Comparison of ENCODE assay signal across 8 cellular contexts in genomic region chr19:49866933-49867782, GRCh38. TPM values are rescaled to one million over a fixed set of nuclear protein-coding genes. Genes with fewer than 3 reads are reported as not detected.
A peak's percentile ranks its signal among the peaks of the same experiment; 100 is the strongest.
DNase-seq lines count a peak whose midpoint lies in the region; ATAC-seq and TF ChIP-seq lines count a peak whose summit lies in the region.

PNKP (minus strand) TSS chr19:49867576; CDS start chr19:49867204, 372 bp downstream.

- H3K4ac ChIP-seq in IMR-90 (ENCODE audit: low read depth, low read length) = peak within 1 kb of the TSS; percentile 81

- peak within 1 kb of the TSS; percentile 88 for H2BK5ac ChIP-seq in IMR-90 (ENCODE audit: low read depth, low read length, poor library complexity, severe bottlenecking)

- peak; percentile 71 for TF ChIP-seq POLR2A in IMR-90 (IDR thresholded peaks at IDR 0.05; ENCODE audit: low read depth, low read length)

- H3K9ac ChIP-seq in IMR-90 (ENCODE audit: low read depth, low read length) (peak within 1 kb of the TSS; percentile 85), OCI-LY3 (ENCODE audit: low read length) (peak within 1 kb of the TSS; percentile 64)

- peak; percentile 93 for DNase-seq in COLO668 (lab: John Stamatoyannopoulos, UW; ENCODE audit: unreplicated experiment)
- DNase-seq in IMR-90 = peak; percentile 85
- peak; percentile 85 for DNase-seq in activated CD8-positive, alpha-beta memory T cell treated with anti-CD3 and anti-CD28 coated beads, Interleukin-2, amount 50 U/mL, for 4 hours
- DNase-seq in endothelial cell (ENCODE audit: low spot score) = peak; percentile 91
- DNase-seq in midbrain (lab: John Stamatoyannopoulos, UW) = peak; percentile 95
- peak; percentile 69 to 85 for DNase-seq in stimulated activated CD8-positive, alpha-beta memory T cell treated with anti-CD3 and anti-CD28 coated beads, Interleukin-2, amount 100 ng/mL, for 1 hour (ENCODE audit: low read depth in 2 of 2)

- peak within 1 kb of the TSS; percentile 58 for H2BK120ac ChIP-seq in IMR-90 (ENCODE audit: low read depth, low read length)

- no peaks in the 10 kb centered on the region for H3K9me3 Mint-ChIP-seq in endothelial cell (ENCODE audit: unreplicated experiment)

- ATAC-seq in GM21390 (IDR thresholded peaks at IDR 0.05; ENCODE audit: unreplicated experiment) (peak; percentile 38), IMR-90 (ENCODE audit: low read depth) (peak; percentile 51)

- H3K23ac ChIP-seq in IMR-90 (ENCODE audit: low read depth, low read length) = peak within 1 kb of the TSS; percentile 39; the same call in 1 of the 2 replicates

- H3K14ac ChIP-seq in IMR-90 (replicated peaks; ENCODE audit: low read depth, low read length) = peak within 1 kb of the TSS; percentile 65

- peak within 1 kb of the TSS; percentile 82 for H3K18ac ChIP-seq in IMR-90 (ENCODE audit: low read depth, low read length)

- peaks cover 28% of the 10 kb centered on the region for H3K4me1 Mint-ChIP-seq in endothelial cell (ENCODE audit: unreplicated experiment)

- H2AK9ac ChIP-seq in IMR-90 (replicated peaks; ENCODE audit: low read depth, low read length, poor library complexity) = peak within 1 kb of the TSS; percentile 93

- H2BK15ac ChIP-seq in IMR-90 (ENCODE audit: low read depth, low read length) = peak within 1 kb of the TSS; percentile 37; the same call in 1 of the 3 replicates

- no TSS peak for BruUV-seq in IMR-90 (replicated peaks; lab: Mats Ljungman, UMichigan)

- peak within 1 kb of the TSS; percentile 94 to 97 for H4K8ac ChIP-seq in IMR-90 (ENCODE audit: low read depth in 2 of 2, low read length in 2 of 2)

- in situ Hi-C loops in IMR-90 (cut with MboI; ENCODE audit: low sequenced_read_pairs) = no loop called here

- 0% methylated on average over 42 of the region's 65 CpGs; no CpG with 5 or more reads in 1 of the 2 experiments for WGBS in IMR-90 (ENCODE audit: extremely low coverage in 2 of 2, insufficient read length in 1 of 2), 2 experiments

- no peak for TF ChIP-seq CTCF in IMR-90 (conservative IDR thresholded peaks at IDR 0.05; ENCODE audit: low read depth, low read length)
- no peak for TF ChIP-seq CTCF in OCI-LY3 (IDR thresholded peaks at IDR 0.05; ENCODE audit: low read depth, low read length)
- no peak for TF ChIP-seq CTCF in endothelial cell (IDR thresholded peaks at IDR 0.05; ENCODE audit: unreplicated experiment)

- H3K27me3 ChIP-seq in IMR-90 (ENCODE audit: control insufficient read depth, insufficient read depth, low read length) (no peaks in the 10 kb centered on the region), OCI-LY3 (ENCODE audit: low read depth, low read length) (no peaks in the 10 kb centered on the region)

- CTCF ChIA-PET in IMR-90 (lab: Yijun Ruan, JAX) = no interaction called here

- peak within 1 kb of the TSS; percentile 97 for H3K4me3 Mint-ChIP-seq in endothelial cell (ENCODE audit: unreplicated experiment)

- H3K9me3 ChIP-seq in IMR-90 (ENCODE audit: control insufficient read depth, insufficient read depth, low read length) = no peaks in the 10 kb centered on the region
- H3K9me3 ChIP-seq in OCI-LY3 (ENCODE audit: insufficient read depth, low read length) = no peaks in the 10 kb centered on the region

- peaks cover 27 to 70% of the 10 kb centered on the region in 2 experiments for H3K79me1 ChIP-seq in IMR-90 (ENCODE audit: low read depth in 1 of 2, low read length in 2 of 2)

- H4K20me1 ChIP-seq in IMR-90 (ENCODE audit: insufficient read depth, low read length) (peaks cover 18% of the 10 kb centered on the region), OCI-LY3 (ENCODE audit: insufficient read depth, low read length) (no peaks in the 10 kb centered on the region)

- peak within 1 kb of the TSS; percentile 73 for H3K56ac ChIP-seq in IMR-90 (ENCODE audit: extremely low read depth, insufficient read depth, low read length)

- H3K4me3 ChIP-seq in IMR-90 (ENCODE audit: insufficient read depth, low read depth, low read length) (peak within 1 kb of the TSS; percentile 87), OCI-LY3 (ENCODE audit: low read length) (peak within 1 kb of the TSS; percentile 77)

- no peak for TF ChIP-seq RAD21 in IMR-90 (IDR thresholded peaks at IDR 0.05; ENCODE audit: low read length)

- peak within 1 kb of the TSS; percentile 86 for H2AK5ac ChIP-seq in IMR-90 (ENCODE audit: low read depth, low read length)

- H3K27ac ChIP-seq in IMR-90 (ENCODE audit: insufficient read depth, low read length) = peak within 1 kb of the TSS; percentile 96
- H3K27ac ChIP-seq in OCI-LY3 (ENCODE audit: low read length) = peak within 1 kb of the TSS; percentile 65

- peaks cover 10% of the 10 kb centered on the region for H3K9me1 ChIP-seq in IMR-90 (ENCODE audit: insufficient read depth, low read length)

- H4K91ac ChIP-seq in IMR-90 (ENCODE audit: insufficient read depth, low read depth, low read length) = peak within 1 kb of the TSS; percentile 69

- H3K36me3 ChIP-seq in IMR-90 (ENCODE audit: control insufficient read depth, insufficient read depth, low read length) (peaks cover 26% of the 10 kb centered on the region), OCI-LY3 (replicated peaks; ENCODE audit: low read depth, low read length) (peaks cover 31% of the 10 kb centered on the region)

- dilution Hi-C loops in IMR-90 (cut with HindIII; ENCODE audit: low sequenced_read_pairs, unreplicated experiment) = no loop called here

- peaks cover 26% of the 10 kb centered on the region for H3K79me2 ChIP-seq in OCI-LY3 (ENCODE audit: low read length)

- no peak within 1 kb of the TSS for H2BK20ac ChIP-seq in IMR-90 (ENCODE audit: low read depth, low read length)

- peak within 1 kb of the TSS; percentile 97 for H3K27ac Mint-ChIP-seq in endothelial cell (ENCODE audit: unreplicated experiment)

- H3K27me3 Mint-ChIP-seq in endothelial cell (ENCODE audit: unreplicated experiment) = peaks cover 36% of the 10 kb centered on the region

- intact Hi-C loops in IMR-90 (cut with micrococcal nuclease) = no loop called here

- peaks cover 34% of the 10 kb centered on the region for H3K36me3 Mint-ChIP-seq in endothelial cell (ENCODE audit: low read depth, unreplicated experiment)

- H2AFZ ChIP-seq in IMR-90 (replicated peaks; ENCODE audit: low read length, poor library complexity) = peak within 1 kb of the TSS; percentile 96
- H2AFZ ChIP-seq in OCI-LY3 (ENCODE audit: low read depth, low read length) = peak within 1 kb of the TSS; percentile 81; the same call in 1 of the 2 replicates

- H4K5ac ChIP-seq in IMR-90 (ENCODE audit: low read depth, low read length) = peak within 1 kb of the TSS; percentile 94

- H3K4me2 ChIP-seq in IMR-90 (ENCODE audit: low read depth, low read length) = peak within 1 kb of the TSS; percentile 97
- peak within 1 kb of the TSS; percentile 84 for H3K4me2 ChIP-seq in OCI-LY3 (ENCODE audit: low read length)

- peaks cover 7% of the 10 kb centered on the region for H3K4me1 ChIP-seq in IMR-90 (ENCODE audit: control insufficient read depth, insufficient read depth, low read length)
- H3K4me1 ChIP-seq in OCI-LY3 (ENCODE audit: low read length) = peaks cover 8% of the 10 kb centered on the region

- POLR2A ChIA-PET in IMR-90 (lab: Charles Lee; ENCODE audit: unreplicated experiment) = interaction anchor here (0.6 kb wide), 2 partner anchors 12 to 22 kb away, joined by 3 to 7 read pairs; no protein-coding TSS in a partner anchor

TF ChIP-seq in IMR-90, 13 proteins besides CTCF, POLR2A, EP300 and RAD21:
- TF ChIP-seq CEBPB (IDR thresholded peaks at IDR 0.05; ENCODE audit: low read depth, low read length) (peak; percentile 42; the same call in 1 of the 2 replicates), MXI1 (IDR thresholded peaks at IDR 0.05; ENCODE audit: borderline replicate concordance, low read depth, low read length) (peak; percentile 95), USF2 (IDR thresholded peaks at IDR 0.05; ENCODE audit: low read depth, low read length) (peak; percentile 54; the same call in 1 of the 2 replicates), RCOR1 (IDR thresholded peaks at IDR 0.05; ENCODE audit: insufficient replicate concordance, low read length) (no peak), MAFK (IDR thresholded peaks at IDR 0.05; ENCODE audit: low read depth, low read length) (no peak), RFX5 (IDR thresholded peaks at IDR 0.05; ENCODE audit: low read depth, low read length) (no peak), MAZ (IDR thresholded peaks at IDR 0.05; ENCODE audit: borderline replicate concordance, low read depth, low read length) (peak; percentile 90), NFE2L2 (IDR thresholded peaks at IDR 0.05; ENCODE audit: low read depth, low read length) (0 out of 2 replicates have a peak, but pooled peaks have one; percentile 17), BHLHE40 (IDR thresholded peaks at IDR 0.05; ENCODE audit: low read depth, low read length) (no peak), SMC3 (IDR thresholded peaks at IDR 0.05; ENCODE audit: low read depth, low read length) (no peak; the same call in 1 of the 2 replicates), ELK1 (IDR thresholded peaks at IDR 0.05; ENCODE audit: borderline replicate concordance, low read depth, low read length) (no peak), CHD1 (IDR thresholded peaks at IDR 0.05; ENCODE audit: low read depth, low read length) (no peak), FOS (IDR thresholded peaks at IDR 0.05; ENCODE audit: low read depth, low read length) (no peak)
TF ChIP-seq in IMR-90: peak in this region for 5.

RNA-seq across cellular contexts. Expression of gene PNKP, which starts in this region (rescaled TPM):
- 10.6 and 14.2 TPM in 2 replicates for total RNA-seq in IMR-90 (2012; rRNA removed)
- polyA plus RNA-seq in IMR-90 (2012; rRNA removed) = 25.0 and 33.0 TPM in 2 replicates
- polyA plus RNA-seq in IMR-90 (2012; cell fraction: cytosol; rRNA removed) = 16.7 and 18.1 TPM in 2 replicates
- 171 and 356 TPM in 2 replicates for polyA plus RNA-seq in IMR-90 (2012; cell fraction: nucleus; rRNA removed; ENCODE audit: low replicate concordance)
- 96.0 TPM for total RNA-seq in endothelial cell (ENCODE audit: unreplicated experiment)

Comparison
In these comparisons a context has a peak if more than half of its experiments do, and no peak if none do; other contexts are left out.
1. Peak in every context shown above with its lines: DNase-seq, ATAC-seq, H3K4me3 ChIP-seq and H3K27ac ChIP-seq.